ENCODE assay signal across 8 cellular contexts in the genomic region with DNA sequence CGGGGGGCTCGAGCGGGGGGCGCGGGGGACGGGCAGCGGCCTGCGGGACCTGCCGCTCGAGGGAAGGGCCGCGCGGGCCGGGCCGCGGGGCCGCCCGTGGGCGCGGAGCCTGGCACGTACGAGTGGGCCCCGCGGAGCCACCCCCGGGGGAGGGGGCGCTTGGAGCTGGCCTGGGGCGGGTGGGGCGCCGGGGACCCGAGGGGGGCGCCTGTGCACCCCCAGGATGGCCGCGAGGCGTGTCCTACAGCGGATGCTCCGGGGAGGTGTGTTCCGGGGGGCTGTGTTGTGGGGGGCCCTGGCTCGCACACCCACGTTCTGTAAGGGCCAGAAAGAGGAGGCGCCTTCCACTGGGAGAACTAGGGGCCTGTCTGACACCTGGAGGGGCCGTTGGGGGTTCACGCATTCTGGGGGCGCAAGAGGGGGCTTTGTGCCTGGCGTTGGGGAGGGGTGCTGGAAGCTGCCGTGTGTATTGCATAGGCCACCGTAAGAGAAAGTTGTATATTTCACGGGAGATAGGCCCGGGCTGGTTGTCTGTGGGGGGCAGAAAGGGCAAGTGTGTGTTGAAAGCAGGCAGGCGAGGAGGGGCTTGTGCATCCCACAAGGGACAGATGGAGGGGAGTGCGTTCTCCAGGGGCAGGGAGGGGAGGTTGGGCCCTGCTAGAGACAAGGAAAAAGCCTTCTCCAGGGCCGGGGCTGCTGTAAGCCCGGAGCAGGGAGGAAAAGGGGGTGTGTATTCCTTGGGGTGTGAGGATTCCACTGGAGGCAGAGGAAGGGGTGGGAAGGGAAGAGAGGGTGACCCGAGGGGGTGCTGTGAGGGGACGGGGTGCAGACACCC. TPM values are rescaled to one million over a fixed set of nuclear protein-coding genes. Genes with fewer than 3 reads are reported as not detected.
A peak's percentile ranks its signal among the peaks of the same experiment; 100 is the strongest.
DNase-seq lines count a peak whose midpoint lies in the region; ATAC-seq and TF ChIP-seq lines count a peak whose summit lies in the region.

No MANE protein-coding gene starts in this region.

- no peaks in the 10 kb centered on the region for H3K9me2 ChIP-seq in OCI-LY7 (ENCODE audit: insufficient read depth, low read length)

- DNase-seq in COLO668 (lab: John Stamatoyannopoulos, UW; ENCODE audit: unreplicated experiment) (peak; percentile 11), OCI-LY7 (ENCODE audit: low spot score) (peak; percentile 33), progenitor cell of endocrine pancreas (ENCODE audit: low spot score, unreplicated experiment) (no peak), medulla oblongata (ENCODE audit: extremely low spot score) (no peak), middle frontal gyrus (ENCODE audit: extremely low spot score, low spot score) (no peak)

- POLR2A ChIA-PET in OCI-LY7 (lab: Charles Lee): interaction anchor here (0.6 kb wide), 2 partner anchors 57 to 64 kb away, joined by 3 read pairs; no protein-coding TSS in a partner anchor

- peaks cover 7% of the 10 kb centered on the region for H3K4me1 Mint-ChIP-seq in progenitor cell of endocrine pancreas (ENCODE audit: low read depth)

- H3K27me3 ChIP-seq in esophagus (ENCODE audit: control insufficient read depth in 1 of 2, insufficient read depth in 2 of 2, low read length in 2 of 2): peaks cover 0 to 2% of the 10 kb centered on the region in 2 donors

- peak; percentile 11 for ATAC-seq in GM21723 (IDR thresholded peaks at IDR 0.05; ENCODE audit: unreplicated experiment)
- ATAC-seq in GM18873 (IDR thresholded peaks at IDR 0.05; ENCODE audit: low FRiP score, unreplicated experiment): no peak

- H3K9me3 ChIP-seq in OCI-LY7 (ENCODE audit: low read length) (0 out of 2 replicates have a peak, but pooled peaks cover under 1% of the 10 kb centered on the region), esophagus (ENCODE audit: control insufficient read depth in 2 of 2, insufficient read depth in 1 of 2, low read depth in 1 of 2, low read length in 1 of 2) (no peaks in the 10 kb centered on the region)

- H3K4me3 Mint-ChIP-seq in progenitor cell of endocrine pancreas (ENCODE audit: low read depth): peak overlapping the region; percentile 91

- peak overlapping the region; percentile 96 for H3K27ac Mint-ChIP-seq in progenitor cell of endocrine pancreas

- WGBS in esophagus, 2 donors: 3% methylated on average over 39 to 54 of the region's 54 CpGs

- BruUV-seq in OCI-LY7 (replicated peaks; lab: Mats Ljungman, UMichigan): no TSS peak

- H3K4me3 ChIP-seq in OCI-LY7 (ENCODE audit: low read depth, low read length, poor library complexity, severe bottlenecking) (peak overlapping the region; percentile 80), esophagus (ENCODE audit: low read depth in 1 of 2, low read length in 2 of 2) (peak overlapping the region; percentile 41 to 49)

- TF ChIP-seq CTCF in OCI-LY7 (conservative IDR thresholded peaks at IDR 0.05; ENCODE audit: low read length) (no peak), progenitor cell of endocrine pancreas (IDR thresholded peaks at IDR 0.05; ENCODE audit: unreplicated experiment) (no peak)

- CTCF ChIA-PET in OCI-LY7 (lab: Charles Lee; ENCODE audit: unreplicated experiment): no interaction called here

- H3K27me3 Mint-ChIP-seq in progenitor cell of endocrine pancreas: peaks cover 11% of the 10 kb centered on the region

- peaks cover under 1% of the 10 kb centered on the region for H3K9me3 Mint-ChIP-seq in progenitor cell of endocrine pancreas (ENCODE audit: low read depth)

- no peaks in the 10 kb centered on the region for H3K79me2 ChIP-seq in OCI-LY7 (ENCODE audit: insufficient read depth, low read depth, low read length)

- H3K4me1 ChIP-seq in OCI-LY7 (ENCODE audit: insufficient read depth, low read length, poor library complexity, severe bottlenecking) (peaks cover 11% of the 10 kb centered on the region), esophagus (ENCODE audit: control insufficient read depth in 2 of 2, insufficient read depth in 2 of 2, low read length in 1 of 2) (peaks cover 2% of the 10 kb centered on the region in 2 donors)

- peak overlapping the region; percentile 78; the same call in 1 of the 2 replicates for H2AFZ ChIP-seq in OCI-LY7 (ENCODE audit: low read length)

- H3K36me3 Mint-ChIP-seq in progenitor cell of endocrine pancreas (ENCODE audit: insufficient read depth): peaks cover 7% of the 10 kb centered on the region

- H4K20me1 ChIP-seq in OCI-LY7 (ENCODE audit: insufficient read depth, low read length): no peaks in the 10 kb centered on the region

- no peaks in the 10 kb centered on the region for H3K36me3 ChIP-seq in OCI-LY7 (ENCODE audit: insufficient read depth, low read length)
- no peaks in the 10 kb centered on the region for H3K36me3 ChIP-seq in esophagus (ENCODE audit: control insufficient read depth in 2 of 2, insufficient read depth in 2 of 2, low read length in 1 of 2)

- H3K27ac ChIP-seq in OCI-LY7 (ENCODE audit: low read depth, low read length, poor library complexity, severe bottlenecking) (no peak overlapping the region), esophagus (ENCODE audit: low read depth in 2 of 2, low read length in 1 of 2) (no peak overlapping the region)

- H3K4me2 ChIP-seq in OCI-LY7 (ENCODE audit: low read length): peak overlapping the region; percentile 97

- intact Hi-C loops in OCI-LY7 (cut with micrococcal nuclease; ENCODE audit: unreplicated experiment): loop anchor here (1.0 to 5.0 kb wide), 2 partner anchors 15 to 64 kb away; partner anchors contain the start of genes BUD23 and DNAJC30

RNA-seq across cellular contexts. Expression of gene VPS37D, which starts 0.7 kb away (rescaled TPM):
- total RNA-seq in OCI-LY7 (2014; rRNA removed; shearing (Covaris generic)): 2.4 and 5.3 TPM in 2 replicates
- total RNA-seq in OCI-LY7 (2022): 5.2 and 5.3 TPM in 2 replicates
- under 1 TPM; 0.45 to 0.75 TPM for polyA plus RNA-seq in esophagus
- 15.0 and 15.6 TPM in 2 replicates for total RNA-seq in progenitor cell of endocrine pancreas

RNA-seq across cellular contexts. Expression of gene DNAJC30, which starts 14.9 kb away (rescaled TPM):
- 4.0 and 5.9 TPM in 2 replicates for total RNA-seq in OCI-LY7 (2014; rRNA removed; shearing (Covaris generic))
- total RNA-seq in OCI-LY7 (2022) (11.8 and 13.7 TPM in 2 replicates), progenitor cell of endocrine pancreas (10.4 and 11.1 TPM in 2 replicates)
- polyA plus RNA-seq in esophagus: 1 to 10 TPM; 3.9 to 6.1 TPM

RNA-seq across cellular contexts. Expression of gene BUD23, which starts 15.1 kb away (rescaled TPM):
- 58.1 and 65.0 TPM in 2 replicates for total RNA-seq in OCI-LY7 (2014; rRNA removed; shearing (Covaris generic))
- 75.8 and 91.1 TPM in 2 replicates for total RNA-seq in OCI-LY7 (2022)
- polyA plus RNA-seq in esophagus: 10 to 100 TPM; 39.9 to 43.5 TPM
- 57.9 and 58.8 TPM in 2 replicates for total RNA-seq in progenitor cell of endocrine pancreas

RNA-seq across cellular contexts. Expression of gene MLXIPL, which starts 44.0 kb away (rescaled TPM):
- not detected in 2 replicates for total RNA-seq in OCI-LY7 (2014; rRNA removed; shearing (Covaris generic))
- not detected in 2 replicates for total RNA-seq in OCI-LY7 (2022)
- 1 to 10 TPM; 2.5 to 4.5 TPM for polyA plus RNA-seq in esophagus
- 47.3 and 48.6 TPM in 2 replicates for total RNA-seq in progenitor cell of endocrine pancreas

RNA-seq across cellular contexts. Expression of gene STX1A, which starts 51.1 kb away (rescaled TPM):
- 5.3 and 11.3 TPM in 2 replicates for total RNA-seq in OCI-LY7 (2014; rRNA removed; shearing (Covaris generic))
- total RNA-seq in OCI-LY7 (2022) (5.7 TPM in 2 replicates), progenitor cell of endocrine pancreas (40.9 and 46.6 TPM in 2 replicates)
- 1 to 10 TPM; 1.6 to 2.4 TPM for polyA plus RNA-seq in esophagus

Comparison
In these comparisons a context has a peak if more than half of its experiments do, and no peak if none do; other contexts are left out.
1. DNase-seq: peak in COLO668 (single experiment) and OCI-LY7 (single experiment); none in progenitor cell of endocrine pancreas (single experiment), medulla oblongata (single experiment) and middle frontal gyrus (single experiment).